In genomic region chr2:219392754-219393153, GRCh38 we compare ENCODE assay signal across 25 cellular contexts. TPM values are rescaled to one million over a fixed set of nuclear protein-coding genes. Genes with fewer than 3 reads are reported as not detected.
"Had no signal": no experiment of that assay in that cellular context is flagged by ENCODE, and none has a peak within 500 bp of the region (broad histone marks: within the 10 kb centered on the region; RNA-seq: fewer than 3 reads in every experiment).

No MANE protein-coding gene starts in this region.

- H3K9ac ChIP-seq: SK-N-SH had no signal

- H3K27ac ChIP-seq: RWPE1 had no signal

- DNase-seq: KBM-7, MG63, NCI-H1092, NCI-H1105 treated with DMSO at 0.1 percent for 48 hours, NCI-H1417 treated with DMSO at 0.1 percent for 48 hours, NCI-H146, NCI-H1694 treated with DMSO at 0.1 percent for 48 hours, NCI-H1930, NCI-H2081, NCI-H2107, NCI-H2171, NCI-H226, NCI-H446, NCI-H510A, NCI-H524 treated with DMSO at 0.1 percent for 48 hours, NCI-H69, NCI-H774, PC-3, SHP77, SK-N-SH had no signal

- H3K36me3 ChIP-seq: MG63 had no signal

- H3K27me3 ChIP-seq: MG63 had no signal

- H3K4me2 ChIP-seq: SK-N-SH had no signal

- ATAC-seq: Panc1, PC-3 had no signal

- H3K9me3 ChIP-seq: MG63, SK-N-SH had no signal

- H3K4me3 ChIP-seq: MG63 had no signal

RNA-seq across cellular contexts. Expression of gene DES, which starts 25.4 kb away (rescaled TPM):
- total RNA-seq: HT-29, OCI-LY7, PC-3, SK-MEL-5 had no signal
